In the genomic region with DNA sequence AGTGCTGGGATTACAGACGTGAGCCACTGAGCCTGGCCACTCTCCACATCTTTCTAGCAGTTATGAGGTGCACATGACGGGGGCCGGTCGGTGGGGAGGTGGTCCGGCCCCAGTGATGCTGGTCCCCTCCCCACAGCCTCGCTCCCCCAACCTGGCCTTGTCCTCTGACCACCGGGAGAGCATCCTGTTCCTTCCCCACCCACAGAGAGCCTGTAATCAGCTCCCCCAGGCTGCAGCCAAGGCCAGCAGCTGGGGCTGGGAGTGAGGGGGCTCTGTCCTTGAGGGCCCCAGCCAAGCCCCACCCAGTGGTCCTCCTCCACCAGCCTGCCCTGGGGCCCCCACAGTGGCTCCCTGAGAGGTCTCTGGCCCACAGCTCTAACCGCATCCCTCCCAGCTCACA, we compare ENCODE assay signal across 14 cellular contexts. TPM values are rescaled to one million over a fixed set of nuclear protein-coding genes. Genes with fewer than 3 reads are reported as not detected.
DNase-seq lines count a peak whose midpoint lies in the region; ATAC-seq and TF ChIP-seq lines count a peak whose summit lies in the region.
"Had no signal": no experiment of that assay in that cellular context is flagged by ENCODE, and none has a peak within 500 bp of the region (broad histone marks: within the 10 kb centered on the region; RNA-seq: fewer than 3 reads in every experiment).

No MANE protein-coding gene starts in this region.

- peaks cover 0 to 14% (median 5%) of the 10 kb centered on the region in 7 donors for H3K4me1 Mint-ChIP-seq in naive thymus-derived CD4-positive, alpha-beta T cell

- H3K4me1 ChIP-seq in right cardiac atrium (ENCODE audit: control insufficient read depth, insufficient read depth, low read length): no peaks in the 10 kb centered on the region
- H3K4me1 ChIP-seq in naive thymus-derived CD4-positive, alpha-beta T cell (ENCODE audit: control insufficient read depth in 2 of 2, insufficient read depth in 2 of 2, low read length in 2 of 2): no peaks in the 10 kb centered on the region

- H3K4me3 ChIP-seq in right cardiac atrium (ENCODE audit: low read length) (no peak overlapping the region), WERI-Rb-1 (ENCODE audit: low read depth, low read length) (no peak overlapping the region)
- H3K4me3 ChIP-seq in naive thymus-derived CD4-positive, alpha-beta T cell (ENCODE audit: low read length): no peak overlapping the region
- H3K4me3 ChIP-seq: K562 had no signal

- POLR2A ChIA-PET in naive thymus-derived CD4-positive, alpha-beta T cell (lab: Charles Lee): interaction anchor here (0.9 to 1.0 kb wide), 2 partner anchors 16 to 23 kb away, joined by 3 to 5 read pairs; a partner anchor contains a TSS

- no peaks in the 10 kb centered on the region for H3K9me3 ChIP-seq in right cardiac atrium (ENCODE audit: control insufficient read depth, low read length)
- no peaks in the 10 kb centered on the region for H3K9me3 ChIP-seq in WERI-Rb-1 (ENCODE audit: severe bottlenecking)
- no peaks in the 10 kb centered on the region for H3K9me3 ChIP-seq in naive thymus-derived CD4-positive, alpha-beta T cell (ENCODE audit: control insufficient read depth in 2 of 3, low read length in 3 of 3)

- no peaks in the 10 kb centered on the region for H3K27me3 Mint-ChIP-seq in naive thymus-derived CD4-positive, alpha-beta T cell

- no peaks in the 10 kb centered on the region for H3K36me3 ChIP-seq in WERI-Rb-1
- H3K36me3 ChIP-seq in naive thymus-derived CD4-positive, alpha-beta T cell (ENCODE audit: control insufficient read depth in 2 of 3, insufficient read depth in 3 of 3, low read length in 3 of 3): peaks cover 0 to 41% (median 5%) of the 10 kb centered on the region in 3 experiments

- H3K27ac Mint-ChIP-seq in naive thymus-derived CD4-positive, alpha-beta T cell: peak overlapping the region in 7 of 9 donors; percentile 17 to 80 (median 57)

- H3K27me3 ChIP-seq in right cardiac atrium (ENCODE audit: control insufficient read depth, insufficient read depth) (no peaks in the 10 kb centered on the region), WERI-Rb-1 (ENCODE audit: insufficient read depth, low read depth, severe bottlenecking) (no peaks in the 10 kb centered on the region)
- H3K27me3 ChIP-seq in naive thymus-derived CD4-positive, alpha-beta T cell (ENCODE audit: control insufficient read depth in 2 of 2, insufficient read depth in 2 of 2, low read length in 2 of 2): no peaks in the 10 kb centered on the region

- peak; percentile 29 to 50 for ATAC-seq in right cardiac atrium
- no peak for ATAC-seq in Right ventricle myocardium inferior
- ATAC-seq in naive thymus-derived CD4-positive, alpha-beta T cell: no peak
- no peak for ATAC-seq in HG02840 (IDR thresholded peaks at IDR 0.05; ENCODE audit: low FRiP score, unreplicated experiment)
- ATAC-seq in omental fat pad (ENCODE audit: low FRiP score): no peak
- no peak for ATAC-seq in GM18907 (IDR thresholded peaks at IDR 0.05; ENCODE audit: unreplicated experiment)
- ATAC-seq: K562 had no signal

- peaks cover 0 to 2% (median 0%) of the 10 kb centered on the region in 11 donors for H3K9me3 Mint-ChIP-seq in naive thymus-derived CD4-positive, alpha-beta T cell

- no peak overlapping the region for H3K4me3 Mint-ChIP-seq in naive thymus-derived CD4-positive, alpha-beta T cell

- 60% methylated on average over 8 of the region's 8 CpGs for WGBS in right cardiac atrium

- intact Hi-C loops in right cardiac atrium (cut with DNase I) (no loop called here), Right ventricle myocardium inferior (cut with DNase I) (no loop called here)
- intact Hi-C loops in naive thymus-derived CD4-positive, alpha-beta T cell (cut with micrococcal nuclease): no loop called here

- DNase-seq in right cardiac atrium (no peak), Right ventricle myocardium inferior (ENCODE audit: missing footprints) (no peak), WERI-Rb-1 (peak; percentile 45), omental fat pad (ENCODE audit: low spot score) (no peak)
- no peak for DNase-seq in naive thymus-derived CD4-positive, alpha-beta T cell
- DNase-seq: NCI-H1436, NCI-H2029 treated with DMSO at 0.1 percent for 48 hours, NCI-H510A treated with DMSO at 0.1 percent for 48 hours, SIG-M5 had no signal

- H3K27ac ChIP-seq in right cardiac atrium (ENCODE audit: low read length): no peak overlapping the region
- peak overlapping the region; percentile 64 for H3K27ac ChIP-seq in WERI-Rb-1
- no peak overlapping the region for H3K27ac ChIP-seq in naive thymus-derived CD4-positive, alpha-beta T cell (ENCODE audit: low read depth, low read length)

- TF ChIP-seq CTCF in WERI-Rb-1 (IDR thresholded peaks at IDR 0.05; ENCODE audit: low read depth, low read length) (no peak), omental fat pad (IDR thresholded peaks at IDR 0.05) (no peak)

- H3K36me3 Mint-ChIP-seq in naive thymus-derived CD4-positive, alpha-beta T cell: peaks cover 4 to 17% (median 7%) of the 10 kb centered on the region in 5 donors

- CTCF ChIA-PET in naive thymus-derived CD4-positive, alpha-beta T cell (lab: Charles Lee): interaction anchor here (1.0 kb wide), 1 partner anchor 32 kb away, joined by 3 read pairs; no protein-coding TSS in a partner anchor

RNA-seq across cellular contexts. Expression of a gene that starts 3.0 kb away (rescaled TPM):
- total RNA-seq in right cardiac atrium (not detected), Right ventricle myocardium inferior (not detected), omental fat pad (1 to 10 TPM in 1 of 4 donors, not detected in 3; 2.7 TPM)
- polyA plus RNA-seq in right cardiac atrium: not detected
- 10 to 100 TPM in 1 of 5 experiments, 1 to 10 TPM in 4; 5.5 to 11.1 (median 8.2) TPM for total RNA-seq in naive thymus-derived CD4-positive, alpha-beta T cell
- 1 to 10 TPM; 2.0 to 6.0 TPM for polyA plus RNA-seq in naive thymus-derived CD4-positive, alpha-beta T cell
- total RNA-seq: HT1080, K562 had no signal
- polyA plus RNA-seq: K562 had no signal

RNA-seq across cellular contexts. Expression of a gene that starts 23.4 kb away (rescaled TPM):
- total RNA-seq in right cardiac atrium (1 to 10 TPM; 1.6 to 5.3 (median 4.0) TPM), Right ventricle myocardium inferior (1.9 TPM), omental fat pad (10 to 100 TPM in 2 of 4 donors, 1 to 10 TPM in 2; 2.3 to 25.1 (median 13.4) TPM)
- polyA plus RNA-seq in right cardiac atrium: 2.2 TPM
- total RNA-seq in naive thymus-derived CD4-positive, alpha-beta T cell: 100 to 1,000 TPM; 154 to 296 (median 202) TPM
- 100 to 1,000 TPM; 125 to 153 TPM for polyA plus RNA-seq in naive thymus-derived CD4-positive, alpha-beta T cell

RNA-seq across cellular contexts. Expression of a gene that starts 29.4 kb away (rescaled TPM):
- not detected for total RNA-seq in right cardiac atrium
- polyA plus RNA-seq in right cardiac atrium: not detected
- total RNA-seq in Right ventricle myocardium inferior: not detected
- under 1 TPM in 2 of 5 experiments, not detected in 3; 0.53 to 0.96 TPM for total RNA-seq in naive thymus-derived CD4-positive, alpha-beta T cell
- polyA plus RNA-seq in naive thymus-derived CD4-positive, alpha-beta T cell: 1 to 10 TPM in 1 of 2 donors, under 1 TPM in 1; 0.43 to 1.0 TPM
- total RNA-seq in omental fat pad: under 1 TPM in 2 of 4 donors, not detected in 2; 0.19 to 0.32 TPM
- total RNA-seq: HT1080 had no signal
- polyA plus RNA-seq: BJ had no signal

RNA-seq across cellular contexts. Expression of a gene that starts 35.4 kb away (rescaled TPM):
- total RNA-seq in right cardiac atrium (1,000 to 10,000 TPM in 1 of 4 donors, 100 to 1,000 TPM in 3; 850 to 1,097 (median 916) TPM), Right ventricle myocardium inferior (860 TPM), omental fat pad (1,000 to 10,000 TPM; 1,225 to 1,599 (median 1,335) TPM)
- polyA plus RNA-seq in right cardiac atrium: 998 TPM
- total RNA-seq in naive thymus-derived CD4-positive, alpha-beta T cell: 1,000 to 10,000 TPM; 2,413 to 3,932 (median 3,224) TPM
- polyA plus RNA-seq in naive thymus-derived CD4-positive, alpha-beta T cell: 1,000 to 10,000 TPM; 4,242 to 4,833 TPM

RNA-seq across cellular contexts. Expression of a gene that starts 47.4 kb away (rescaled TPM):
- total RNA-seq in right cardiac atrium (not detected), Right ventricle myocardium inferior (not detected), omental fat pad (under 1 TPM in 1 of 4 donors, not detected in 3; 0.09 TPM)
- not detected for polyA plus RNA-seq in right cardiac atrium
- total RNA-seq in naive thymus-derived CD4-positive, alpha-beta T cell: 1 to 10 TPM; 1.2 to 4.1 (median 3.6) TPM
- polyA plus RNA-seq in naive thymus-derived CD4-positive, alpha-beta T cell: 1 to 10 TPM; 2.0 to 2.9 TPM
- total RNA-seq: HT1080 had no signal
- polyA plus RNA-seq: BJ had no signal

Comparison
In these comparisons a context has a peak if more than half of its experiments do, and no peak if none do; other contexts are left out.
1. ATAC-seq: peak in right cardiac atrium (2 of 2); none in Right ventricle myocardium inferior (single experiment), naive thymus-derived CD4-positive, alpha-beta T cell (single experiment), HG02840 (single experiment), omental fat pad (single experiment) and GM18907 (single experiment).
2. RNA of a gene that starts 23.4 kb away (total RNA-seq): 154 to 296 TPM in naive thymus-derived CD4-positive, alpha-beta T cell; 2.3 to 25.1 TPM in omental fat pad, 1.6 to 5.3 TPM in right cardiac atrium and 1.9 TPM in Right ventricle myocardium inferior (single experiment); every median in the first group is over 4 times any median in the second.